In the genomic region with DNA sequence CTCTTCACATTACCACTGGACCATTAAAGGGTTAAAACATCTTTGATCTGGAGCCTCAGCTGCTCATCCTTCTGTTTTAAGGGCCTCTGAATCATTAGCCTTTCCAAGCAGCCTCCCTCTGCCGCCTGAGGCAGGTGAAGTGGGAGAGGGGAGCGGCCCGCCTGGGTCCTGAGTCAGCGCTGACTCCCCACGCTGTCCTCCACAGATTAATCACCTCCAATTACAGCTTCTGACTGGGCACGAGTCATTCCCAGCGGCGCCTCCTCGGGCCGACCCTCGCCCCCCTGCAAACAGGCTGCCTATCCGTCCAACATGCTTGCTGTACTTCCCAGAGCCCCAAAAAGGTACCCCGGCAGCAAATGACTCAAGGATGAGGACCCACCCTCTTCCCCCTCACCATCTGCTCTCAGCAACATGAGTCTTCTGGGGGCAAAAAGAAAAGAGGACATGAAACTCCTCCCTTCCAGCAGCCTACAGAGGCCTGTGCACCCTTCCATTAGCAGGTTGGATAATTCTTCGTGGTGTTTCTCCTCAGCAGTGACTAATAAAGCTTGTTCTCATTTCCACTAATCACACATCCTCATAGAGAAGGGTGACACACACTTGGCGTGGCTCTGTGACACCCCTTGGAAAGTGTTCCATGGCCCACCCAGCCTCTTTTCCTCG, we compare ENCODE assay signal across 13 cellular contexts. TPM values are rescaled to one million over a fixed set of nuclear protein-coding genes. Genes with fewer than 3 reads are reported as not detected.
DNase-seq lines count a peak whose midpoint lies in the region; ATAC-seq and TF ChIP-seq lines count a peak whose summit lies in the region.
"Had no signal": no experiment of that assay in that cellular context is flagged by ENCODE, and none has a peak within 500 bp of the region (broad histone marks: within the 10 kb centered on the region; RNA-seq: fewer than 3 reads in every experiment).

No MANE protein-coding gene starts in this region.

- DNase-seq in activated CD8-positive, alpha-beta T cell treated with anti-CD3 and anti-CD28 coated beads for 36 hours: peak; percentile 29
- DNase-seq in activated CD8-positive, alpha-beta T cell treated with anti-CD3 and anti-CD28 coated beads, Interleukin-2, amount 10 ng/mL, durations not matched to agents 7 days and 5 days: no peak
- peak; percentile 88 for DNase-seq in M059J (ENCODE audit: low read depth)
- DNase-seq in stimulated activated effector memory CD8-positive, alpha-beta T cell treated with anti-CD3 and anti-CD28 coated beads, Interleukin-12 subunit alpha, Interleukin-12 subunit beta, amount 100 ng/mL, for 72 hours (ENCODE audit: low spot score in 2 of 2): no peak
- DNase-seq in NCI-H146 treated with DMSO at 0.1 percent for 48 hours (lab: John Stamatoyannopoulos, UW; ENCODE audit: unreplicated experiment): no peak
- DNase-seq in NCI-H1105 (lab: John Stamatoyannopoulos, UW): no peak
- no peak for DNase-seq in activated gamma-delta T cell treated with Interleukin-2 at 50 U/mL for 16 hours
- DNase-seq: activated CD8-positive, alpha-beta memory T cell treated with anti-CD3 and anti-CD28 coated beads, Interleukin-2, amount 10 ng/mL, durations not matched to agents 7 days and 5 days; AML-193; GDM1; H9; T-cell had no signal

- peaks cover 4% of the 10 kb centered on the region for H3K27me3 Mint-ChIP-seq in activated CD8-positive, alpha-beta T cell treated with anti-CD3 and anti-CD28 coated beads for 36 hours
- H3K27me3 Mint-ChIP-seq in activated CD8-positive, alpha-beta T cell treated with anti-CD3 and anti-CD28 coated beads, Interleukin-2, amount 10 ng/mL, durations not matched to agents 7 days and 5 days (ENCODE audit: low read depth): peaks cover 2% of the 10 kb centered on the region

- no peaks in the 10 kb centered on the region for H3K36me3 Mint-ChIP-seq in activated CD8-positive, alpha-beta T cell treated with anti-CD3 and anti-CD28 coated beads for 36 hours (ENCODE audit: low read depth)
- no peaks in the 10 kb centered on the region for H3K36me3 Mint-ChIP-seq in activated CD8-positive, alpha-beta T cell treated with anti-CD3 and anti-CD28 coated beads, Interleukin-2, amount 10 ng/mL, durations not matched to agents 7 days and 5 days (ENCODE audit: low read depth)
- no peaks in the 10 kb centered on the region for H3K36me3 Mint-ChIP-seq in stimulated activated effector memory CD8-positive, alpha-beta T cell treated with anti-CD3 and anti-CD28 coated beads, Interleukin-12 subunit alpha, Interleukin-12 subunit beta, amount 100 ng/mL, for 72 hours
- H3K36me3 Mint-ChIP-seq: activated CD8-positive, alpha-beta memory T cell treated with anti-CD3 and anti-CD28 coated beads, Interleukin-2, amount 10 ng/mL, durations not matched to agents 7 days and 5 days; T-cell had no signal

- POLR2A ChIA-PET in activated CD8-positive, alpha-beta T cell treated with anti-CD3 and anti-CD28 coated beads for 36 hours (lab: Charles Lee): interaction anchor here (0.6 to 1.3 kb wide), 2 partner anchors 12 to 17 kb away, joined by 3 to 5 read pairs; no protein-coding TSS in a partner anchor
- POLR2A ChIA-PET in activated CD8-positive, alpha-beta T cell treated with anti-CD3 and anti-CD28 coated beads, Interleukin-2, amount 10 ng/mL, durations not matched to agents 7 days and 5 days (lab: Charles Lee): interaction anchor here (1.5 kb wide), 1 partner anchor 9 kb away, joined by 4 read pairs; no protein-coding TSS in a partner anchor

- H3K9me3 Mint-ChIP-seq in activated CD8-positive, alpha-beta T cell treated with anti-CD3 and anti-CD28 coated beads for 36 hours: no peaks in the 10 kb centered on the region
- H3K9me3 Mint-ChIP-seq in activated CD8-positive, alpha-beta T cell treated with anti-CD3 and anti-CD28 coated beads, Interleukin-2, amount 10 ng/mL, durations not matched to agents 7 days and 5 days (ENCODE audit: insufficient read depth): no peaks in the 10 kb centered on the region
- no peaks in the 10 kb centered on the region for H3K9me3 Mint-ChIP-seq in stimulated activated effector memory CD8-positive, alpha-beta T cell treated with anti-CD3 and anti-CD28 coated beads, Interleukin-12 subunit alpha, Interleukin-12 subunit beta, amount 100 ng/mL, for 72 hours
- H3K9me3 Mint-ChIP-seq: H9, T-cell had no signal

- no peak for TF ChIP-seq CTCF in activated CD8-positive, alpha-beta T cell treated with anti-CD3 and anti-CD28 coated beads for 36 hours (IDR thresholded peaks at IDR 0.05)

- H3K4me3 Mint-ChIP-seq in activated CD8-positive, alpha-beta T cell treated with anti-CD3 and anti-CD28 coated beads for 36 hours: no peak overlapping the region
- no peak overlapping the region for H3K4me3 Mint-ChIP-seq in activated CD8-positive, alpha-beta T cell treated with anti-CD3 and anti-CD28 coated beads, Interleukin-2, amount 10 ng/mL, durations not matched to agents 7 days and 5 days
- H3K4me3 Mint-ChIP-seq in stimulated activated effector memory CD8-positive, alpha-beta T cell treated with anti-CD3 and anti-CD28 coated beads, Interleukin-12 subunit alpha, Interleukin-12 subunit beta, amount 100 ng/mL, for 72 hours: no peak overlapping the region
- H3K4me3 Mint-ChIP-seq: activated CD8-positive, alpha-beta memory T cell treated with anti-CD3 and anti-CD28 coated beads, Interleukin-2, amount 10 ng/mL, durations not matched to agents 7 days and 5 days; H9; T-cell had no signal

- ATAC-seq in activated CD8-positive, alpha-beta T cell treated with anti-CD3 and anti-CD28 coated beads for 36 hours: peak; percentile 51
- ATAC-seq in activated CD8-positive, alpha-beta T cell treated with anti-CD3 and anti-CD28 coated beads, Interleukin-2, amount 10 ng/mL, durations not matched to agents 7 days and 5 days: no peak
- peak; percentile 88 for ATAC-seq in esophagus mucosa
- peak; percentile 80 for ATAC-seq in stimulated activated effector memory CD8-positive, alpha-beta T cell treated with anti-CD3 and anti-CD28 coated beads, Interleukin-12 subunit alpha, Interleukin-12 subunit beta, amount 100 ng/mL, for 72 hours
- ATAC-seq: activated CD8-positive, alpha-beta memory T cell treated with anti-CD3 and anti-CD28 coated beads, Interleukin-2, amount 10 ng/mL, durations not matched to agents 7 days and 5 days; T-cell had no signal

- CTCF ChIA-PET in activated CD8-positive, alpha-beta T cell treated with anti-CD3 and anti-CD28 coated beads for 36 hours (lab: Charles Lee): interaction anchor here (0.8 kb wide), 1 partner anchor 97 kb away, joined by 3 read pairs; no protein-coding TSS in a partner anchor
- CTCF ChIA-PET in activated CD8-positive, alpha-beta T cell treated with anti-CD3 and anti-CD28 coated beads, Interleukin-2, amount 10 ng/mL, durations not matched to agents 7 days and 5 days (lab: Charles Lee): interaction anchor here (1.1 to 1.5 kb wide), 4 partner anchors 8 to 26 kb away, joined by 3 to 6 read pairs (median 3); no protein-coding TSS in a partner anchor

- H3K4me1 Mint-ChIP-seq in activated CD8-positive, alpha-beta T cell treated with anti-CD3 and anti-CD28 coated beads for 36 hours (ENCODE audit: low read depth): peaks cover 40% of the 10 kb centered on the region
- peaks cover 33% of the 10 kb centered on the region for H3K4me1 Mint-ChIP-seq in activated CD8-positive, alpha-beta T cell treated with anti-CD3 and anti-CD28 coated beads, Interleukin-2, amount 10 ng/mL, durations not matched to agents 7 days and 5 days (ENCODE audit: low read depth)
- H3K4me1 Mint-ChIP-seq in stimulated activated effector memory CD8-positive, alpha-beta T cell treated with anti-CD3 and anti-CD28 coated beads, Interleukin-12 subunit alpha, Interleukin-12 subunit beta, amount 100 ng/mL, for 72 hours: peaks cover 25% of the 10 kb centered on the region

- intact Hi-C loops in activated CD8-positive, alpha-beta T cell treated with anti-CD3 and anti-CD28 coated beads for 36 hours (cut with micrococcal nuclease): no loop called here

- H3K27ac Mint-ChIP-seq in activated CD8-positive, alpha-beta T cell treated with anti-CD3 and anti-CD28 coated beads for 36 hours: no peak overlapping the region
- no peak overlapping the region for H3K27ac Mint-ChIP-seq in activated CD8-positive, alpha-beta T cell treated with anti-CD3 and anti-CD28 coated beads, Interleukin-2, amount 10 ng/mL, durations not matched to agents 7 days and 5 days
- H3K27ac Mint-ChIP-seq in stimulated activated effector memory CD8-positive, alpha-beta T cell treated with anti-CD3 and anti-CD28 coated beads, Interleukin-12 subunit alpha, Interleukin-12 subunit beta, amount 100 ng/mL, for 72 hours: no peak overlapping the region
- H3K27ac Mint-ChIP-seq: activated CD8-positive, alpha-beta memory T cell treated with anti-CD3 and anti-CD28 coated beads, Interleukin-2, amount 10 ng/mL, durations not matched to agents 7 days and 5 days; H9; T-cell had no signal

RNA-seq across cellular contexts. Expression of gene JAM3, which starts 44.3 kb away (rescaled TPM):
- total RNA-seq in activated CD8-positive, alpha-beta T cell treated with anti-CD3 and anti-CD28 coated beads for 36 hours: 10 to 100 TPM; 24.9 to 26.8 TPM
- total RNA-seq in activated CD8-positive, alpha-beta T cell treated with anti-CD3 and anti-CD28 coated beads, Interleukin-2, amount 10 ng/mL, durations not matched to agents 7 days and 5 days: 1 to 10 TPM; 8.0 to 9.6 TPM
- total RNA-seq in M059J (2014; rRNA removed; shearing (Covaris generic)): 6.1 and 7.3 TPM in 2 replicates
- 1.7 TPM for total RNA-seq in esophagus mucosa

Comparison
In these comparisons a context has a peak if more than half of its experiments do, and no peak if none do; other contexts are left out.
1. DNase-seq: peak in activated CD8-positive, alpha-beta T cell treated with anti-CD3 and anti-CD28 coated beads for 36 hours (single experiment) and M059J (single experiment); none in activated CD8-positive, alpha-beta T cell treated with anti-CD3 and anti-CD28 coated beads, Interleukin-2, amount 10 ng/mL, durations not matched to agents 7 days and 5 days (single experiment), stimulated activated effector memory CD8-positive, alpha-beta T cell treated with anti-CD3 and anti-CD28 coated beads, Interleukin-12 subunit alpha, Interleukin-12 subunit beta, amount 100 ng/mL, for 72 hours (0 of 2), NCI-H146 treated with DMSO at 0.1 percent for 48 hours (single experiment), NCI-H1105 (single experiment) and activated gamma-delta T cell treated with Interleukin-2 at 50 U/mL for 16 hours (single experiment).